1 cellular context compared by ENCODE assay signal in the genomic region with DNA sequence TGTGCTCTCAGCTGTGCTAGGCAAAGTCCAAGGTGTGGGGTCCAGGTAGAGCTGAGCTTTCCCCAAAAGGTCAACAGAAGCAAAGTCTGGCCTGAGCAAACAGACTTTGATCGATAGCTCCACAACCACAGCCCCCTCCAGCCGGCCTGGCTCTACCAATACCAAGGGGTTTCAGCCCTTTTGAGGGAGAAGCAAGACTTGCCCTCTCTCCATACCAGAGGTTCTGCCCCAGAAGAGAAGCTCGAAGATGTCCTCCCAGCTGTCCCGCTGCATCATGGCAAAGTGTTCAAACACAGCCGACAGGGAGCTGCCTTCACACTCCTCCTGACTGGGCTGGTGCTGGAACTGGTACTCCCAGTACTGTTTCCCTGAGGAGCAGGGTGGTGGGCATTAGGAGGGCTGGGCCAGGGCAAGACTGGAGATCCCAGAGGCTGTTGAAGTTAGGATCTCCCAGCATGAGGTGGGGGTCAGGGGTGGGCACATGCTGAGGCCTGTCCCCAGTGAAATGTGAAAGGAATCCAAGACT.
TF ChIP-seq lines count a peak whose summit lies in the region.

No MANE protein-coding gene starts in this region.

TF ChIP-seq in HepG2, 621 proteins besides CTCF, POLR2A, EP300 and RAD21 (continued from another document and continues in another):
- TF ChIP-seq, protein P1, sequence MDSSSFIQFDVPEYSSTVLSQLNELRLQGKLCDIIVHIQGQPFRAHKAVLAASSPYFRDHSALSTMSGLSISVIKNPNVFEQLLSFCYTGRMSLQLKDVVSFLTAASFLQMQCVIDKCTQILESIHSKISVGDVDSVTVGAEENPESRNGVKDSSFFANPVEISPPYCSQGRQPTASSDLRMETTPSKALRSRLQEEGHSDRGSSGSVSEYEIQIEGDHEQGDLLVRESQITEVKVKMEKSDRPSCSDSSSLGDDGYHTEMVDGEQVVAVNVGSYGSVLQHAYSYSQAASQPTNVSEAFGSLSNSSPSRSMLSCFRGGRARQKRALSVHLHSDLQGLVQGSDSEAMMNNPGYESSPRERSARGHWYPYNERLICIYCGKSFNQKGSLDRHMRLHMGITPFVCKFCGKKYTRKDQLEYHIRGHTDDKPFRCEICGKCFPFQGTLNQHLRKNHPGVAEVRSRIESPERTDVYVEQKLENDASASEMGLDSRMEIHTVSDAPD (CRISPR knock-in tag; IDR thresholded peaks at IDR 0.05), result peak; percentile 97
- TF ChIP-seq GLMP (CRISPR knock-in tag; IDR thresholded peaks at IDR 0.05; ENCODE audit: borderline replicate concordance) (no peak), AKAP8 (CRISPR knock-in tag; IDR thresholded peaks at IDR 0.05) (no peak), PLSCR1 (CRISPR knock-in tag; IDR thresholded peaks at IDR 0.05; ENCODE audit: borderline replicate concordance) (no peak), TBX3 (IDR thresholded peaks at IDR 0.05; ENCODE audit: borderline replicate concordance) (peak; percentile 56; the same call in 1 of the 2 replicates), ATF4 (CRISPR knock-in tag; IDR thresholded peaks at IDR 0.05) (0 out of 4 replicates have a peak, but pooled peaks of 1 of the 2 experiments have one; percentile 45), ZSCAN29 (CRISPR knock-in tag; conservative IDR thresholded peaks at IDR 0.05) (no peak), ZNF251 (CRISPR knock-in tag; IDR thresholded peaks at IDR 0.05) (no peak), ZBTB25 (CRISPR knock-in tag; IDR thresholded peaks at IDR 0.05) (no peak), ZNF224 (CRISPR knock-in tag; IDR thresholded peaks at IDR 0.05) (no peak), ZNF7 (CRISPR knock-in tag; IDR thresholded peaks at IDR 0.05) (no peak), MAF1 (CRISPR knock-in tag; IDR thresholded peaks at IDR 0.05; ENCODE audit: borderline replicate concordance) (no peak), MIER2 (CRISPR knock-in tag; IDR thresholded peaks at IDR 0.05) (peak; percentile 60; the same call in 1 of the 2 replicates), MTF2 (CRISPR knock-in tag; IDR thresholded peaks at IDR 0.05; ENCODE audit: borderline replicate concordance) (no peak), DRAP1 (CRISPR knock-in tag; IDR thresholded peaks at IDR 0.05) (peak; percentile 65), HDAC6 (IDR thresholded peaks at IDR 0.05; ENCODE audit: low read depth, low read length) (no peak), ZNF567 (CRISPR knock-in tag; IDR thresholded peaks at IDR 0.05; ENCODE audit: borderline replicate concordance) (no peak), SRY (CRISPR knock-in tag; IDR thresholded peaks at IDR 0.05) (no peak; the same call in 1 of the 2 replicates), HOXA5 (CRISPR knock-in tag; IDR thresholded peaks at IDR 0.05) (peak; percentile 97), FOXA1 (IDR thresholded peaks at IDR 0.05) (peak; percentile 71), FOXA1 (CRISPR knock-in tag; IDR thresholded peaks at IDR 0.05) (peak; percentile 93), SMC3 (IDR thresholded peaks at IDR 0.05; ENCODE audit: low read length) (no peak; the same call in 1 of the 2 replicates), ZFAT (CRISPR knock-in tag; conservative IDR thresholded peaks at IDR 0.05) (no peak), ZSCAN5A (CRISPR knock-in tag; IDR thresholded peaks at IDR 0.05; ENCODE audit: borderline replicate concordance) (no peak), ZFP62 (CRISPR knock-in tag; IDR thresholded peaks at IDR 0.05) (no peak), KIAA2018 (CRISPR knock-in tag; IDR thresholded peaks at IDR 0.05; ENCODE audit: borderline replicate concordance) (no peak)
- TF ChIP-seq, protein P2, sequence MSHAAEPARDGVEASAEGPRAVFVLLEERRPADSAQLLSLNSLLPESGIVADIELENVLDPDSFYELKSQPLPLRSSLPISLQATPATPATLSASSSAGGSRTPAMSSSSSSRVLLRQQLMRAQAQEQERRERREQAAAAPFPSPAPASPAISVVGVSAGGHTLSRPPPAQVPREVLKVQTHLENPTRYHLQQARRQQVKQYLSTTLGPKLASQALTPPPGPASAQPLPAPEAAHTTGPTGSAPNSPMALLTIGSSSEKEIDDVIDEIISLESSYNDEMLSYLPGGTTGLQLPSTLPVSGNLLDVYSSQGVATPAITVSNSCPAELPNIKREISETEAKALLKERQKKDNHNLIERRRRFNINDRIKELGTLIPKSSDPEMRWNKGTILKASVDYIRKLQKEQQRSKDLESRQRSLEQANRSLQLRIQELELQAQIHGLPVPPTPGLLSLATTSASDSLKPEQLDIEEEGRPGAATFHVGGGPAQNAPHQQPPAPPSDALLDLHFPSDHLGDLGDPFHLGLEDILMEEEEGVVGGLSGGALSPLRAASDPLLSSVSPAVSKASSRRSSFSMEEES (CRISPR knock-in tag; IDR thresholded peaks at IDR 0.05), result 0 out of 2 replicates have a peak, but pooled peaks have one; percentile 57
- TF ChIP-seq, protein P3, sequence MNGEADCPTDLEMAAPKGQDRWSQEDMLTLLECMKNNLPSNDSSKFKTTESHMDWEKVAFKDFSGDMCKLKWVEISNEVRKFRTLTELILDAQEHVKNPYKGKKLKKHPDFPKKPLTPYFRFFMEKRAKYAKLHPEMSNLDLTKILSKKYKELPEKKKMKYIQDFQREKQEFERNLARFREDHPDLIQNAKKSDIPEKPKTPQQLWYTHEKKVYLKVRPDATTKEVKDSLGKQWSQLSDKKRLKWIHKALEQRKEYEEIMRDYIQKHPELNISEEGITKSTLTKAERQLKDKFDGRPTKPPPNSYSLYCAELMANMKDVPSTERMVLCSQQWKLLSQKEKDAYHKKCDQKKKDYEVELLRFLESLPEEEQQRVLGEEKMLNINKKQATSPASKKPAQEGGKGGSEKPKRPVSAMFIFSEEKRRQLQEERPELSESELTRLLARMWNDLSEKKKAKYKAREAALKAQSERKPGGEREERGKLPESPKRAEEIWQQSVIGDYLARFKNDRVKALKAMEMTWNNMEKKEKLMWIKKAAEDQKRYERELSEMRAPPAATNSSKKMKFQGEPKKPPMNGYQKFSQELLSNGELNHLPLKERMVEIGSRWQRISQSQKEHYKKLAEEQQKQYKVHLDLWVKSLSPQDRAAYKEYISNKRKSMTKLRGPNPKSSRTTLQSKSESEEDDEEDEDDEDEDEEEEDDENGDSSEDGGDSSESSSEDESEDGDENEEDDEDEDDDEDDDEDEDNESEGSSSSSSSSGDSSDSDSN (CRISPR knock-in tag; IDR thresholded peaks at IDR 0.05), result peak; percentile 45; the same call in 1 of the 2 replicates
- TF ChIP-seq, protein P4, sequence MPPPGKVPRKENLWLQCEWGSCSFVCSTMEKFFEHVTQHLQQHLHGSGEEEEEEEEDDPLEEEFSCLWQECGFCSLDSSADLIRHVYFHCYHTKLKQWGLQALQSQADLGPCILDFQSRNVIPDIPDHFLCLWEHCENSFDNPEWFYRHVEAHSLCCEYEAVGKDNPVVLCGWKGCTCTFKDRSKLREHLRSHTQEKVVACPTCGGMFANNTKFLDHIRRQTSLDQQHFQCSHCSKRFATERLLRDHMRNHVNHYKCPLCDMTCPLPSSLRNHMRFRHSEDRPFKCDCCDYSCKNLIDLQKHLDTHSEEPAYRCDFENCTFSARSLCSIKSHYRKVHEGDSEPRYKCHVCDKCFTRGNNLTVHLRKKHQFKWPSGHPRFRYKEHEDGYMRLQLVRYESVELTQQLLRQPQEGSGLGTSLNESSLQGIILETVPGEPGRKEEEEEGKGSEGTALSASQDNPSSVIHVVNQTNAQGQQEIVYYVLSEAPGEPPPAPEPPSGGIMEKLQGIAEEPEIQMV (CRISPR knock-in tag; IDR thresholded peaks at IDR 0.05; ENCODE audit: low read depth), result 0 out of 2 replicates have a peak, but pooled peaks have one; percentile 18
- TF ChIP-seq, protein P5, sequence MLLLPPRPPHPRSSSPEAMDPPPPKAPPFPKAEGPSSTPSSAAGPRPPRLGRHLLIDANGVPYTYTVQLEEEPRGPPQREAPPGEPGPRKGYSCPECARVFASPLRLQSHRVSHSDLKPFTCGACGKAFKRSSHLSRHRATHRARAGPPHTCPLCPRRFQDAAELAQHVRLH (CRISPR knock-in tag; IDR thresholded peaks at IDR 0.05; ENCODE audit: borderline replicate concordance, low read depth), result no peak
